Comparison of ENCODE assay signal across 8 cellular contexts in the genomic region with DNA sequence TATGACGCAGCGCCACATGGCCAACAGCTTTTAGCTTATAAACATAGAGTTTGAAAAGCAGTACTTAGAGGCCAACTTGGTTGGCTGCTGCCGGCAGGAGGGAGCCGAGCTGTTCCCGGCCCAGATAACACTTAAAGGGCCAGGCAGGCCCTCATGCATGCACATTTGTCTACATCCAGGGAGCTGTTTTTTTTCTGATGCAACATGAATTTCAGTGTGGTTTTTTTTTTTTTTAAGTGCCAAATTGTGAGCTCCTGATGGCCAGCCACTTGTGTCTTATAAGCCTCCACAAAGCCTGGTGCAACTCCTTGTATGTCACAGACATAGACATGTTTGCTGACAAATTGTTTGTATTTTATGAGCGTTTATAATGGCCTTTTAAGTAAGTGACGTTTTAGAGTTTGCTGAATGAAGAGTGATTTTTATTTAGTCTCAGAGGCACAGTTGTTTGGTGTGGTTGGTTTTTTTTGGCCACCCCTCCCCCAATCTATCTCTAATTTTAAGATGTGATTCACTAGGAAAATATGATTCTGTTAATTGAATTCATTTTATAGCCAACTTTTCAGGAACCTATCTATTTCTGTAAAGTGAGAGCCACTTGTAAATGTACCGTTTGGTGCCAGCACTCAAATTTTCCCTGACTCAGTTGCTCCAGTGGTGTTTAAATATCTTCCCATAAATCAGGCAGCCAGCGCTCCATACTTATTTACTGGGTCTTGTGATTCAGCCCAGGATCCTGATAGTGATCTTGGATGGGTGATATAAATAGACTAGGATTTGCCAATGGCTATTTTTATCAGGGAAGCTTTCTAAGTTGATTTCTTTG.
DNase-seq lines count a peak whose midpoint lies in the region; ATAC-seq, FAIRE-seq and TF ChIP-seq lines count a peak whose summit lies in the region.

No MANE protein-coding gene starts in this region.

- ATAC-seq in HG03159 (IDR thresholded peaks at IDR 0.05; ENCODE audit: unreplicated experiment) (no peak), HG03280 (IDR thresholded peaks at IDR 0.05; ENCODE audit: unreplicated experiment) (no peak)

- H3K4me2 ChIP-seq in parathyroid adenoma (ENCODE audit: low read length) = peak overlapping the region; percentile 57

- H3K9me3 ChIP-seq in SJSA1 (replicated peaks) (no peaks in the 10 kb centered on the region), parathyroid adenoma (ENCODE audit: control insufficient read depth, low read length) (no peaks in the 10 kb centered on the region)

- H3K36me3 ChIP-seq in SJSA1 (no peaks in the 10 kb centered on the region), parathyroid adenoma (ENCODE audit: control insufficient read depth, insufficient read depth, low read length) (no peaks in the 10 kb centered on the region)

- TF ChIP-seq CTCF in parathyroid adenoma (IDR thresholded peaks at IDR 0.05) = no peak

- H3K9ac ChIP-seq in parathyroid adenoma = no peak overlapping the region

- H3K4me1 ChIP-seq in SJSA1 (replicated peaks) (peaks cover 55% of the 10 kb centered on the region), parathyroid adenoma (peaks cover 25% of the 10 kb centered on the region)

- FAIRE-seq in frontal cortex (lab: Jason Lieb, UNC) = no peak

- DNase-seq in HT-29 (ENCODE audit: low spot score) (peak; percentile 37), SJSA1 (ENCODE audit: low read depth in 1 of 2, low spot score in 2 of 2) (peak; percentile 79 to 87), frontal cortex (ENCODE audit: low spot score in 2 of 2) (peak; percentile 49 to 56), AML-193 (lab: John Stamatoyannopoulos, UW) (no peak)
- DNase-seq in effector CD8-positive, alpha-beta T cell (lab: John Stamatoyannopoulos, UW) = no peak

- H3K27ac ChIP-seq in SJSA1 (peak overlapping the region; percentile 87), parathyroid adenoma (peak overlapping the region; percentile 69)

- H3K4me3 ChIP-seq in SJSA1 (no peak overlapping the region), parathyroid adenoma (ENCODE audit: low read depth, low read length) (peak overlapping the region; percentile 17)

- H3K79me2 ChIP-seq in parathyroid adenoma = no peaks in the 10 kb centered on the region

- H3K27me3 ChIP-seq in SJSA1 (replicated peaks) (no peaks in the 10 kb centered on the region), parathyroid adenoma (ENCODE audit: control insufficient read depth, insufficient read depth, low read length) (no peaks in the 10 kb centered on the region)

- peak overlapping the region; percentile 77 for H2AFZ ChIP-seq in parathyroid adenoma

Comparison
In these comparisons a context has a peak if more than half of its experiments do, and no peak if none do; other contexts are left out.
1. DNase-seq: peak in HT-29 (single experiment), SJSA1 (2 of 2) and frontal cortex (2 of 2); none in effector CD8-positive, alpha-beta T cell (single experiment) and AML-193 (0 of 2).